ENCODE assay signal across 9 cellular contexts in genomic region chr12:103626498-103626897, GRCh38. TPM values are rescaled to one million over a fixed set of nuclear protein-coding genes. Genes with fewer than 3 reads are reported as not detected.
A peak's percentile ranks its signal among the peaks of the same experiment; 100 is the strongest.
DNase-seq lines count a peak whose midpoint lies in the region; ATAC-seq and TF ChIP-seq lines count a peak whose summit lies in the region.
"Had no signal": no experiment of that assay in that cellular context is flagged by ENCODE, and none has a peak within 500 bp of the region (broad histone marks: within the 10 kb centered on the region; RNA-seq: fewer than 3 reads in every experiment).

No MANE protein-coding gene starts in this region.

- in situ Hi-C loops in mammary epithelial cell (cut with MboI; ENCODE audit: low sequenced_read_pairs in 2 of 2) = no loop called here

- 48% methylated on average over 4 of the region's 4 CpGs for WGBS in mammary epithelial cell (ENCODE audit: low coverage, missing lambda C conversion rate)
- WGBS in right lobe of liver (ENCODE audit: insufficient coverage, low coverage, low lambda C conversion rate, missing lambda C conversion rate) = 44% methylated on average over 4 of the region's 4 CpGs

- intact Hi-C loops in mammary epithelial cell (cut with micrococcal nuclease) (loop anchor here (1.0 to 10.0 kb wide), 2 partner anchors 244 to 478 kb away; no protein-coding TSS in a partner anchor), right lobe of liver (cut with DNase I) (no loop called here)
- intact Hi-C loops in activated T-helper 1 cell treated with anti-CD3 and anti-CD28 coated beads, Interleukin-12 subunit alpha, Interleukin-12 subunit beta, Interleukin-2, Interleukin-4 antibody, amounts not matched to agents 30 ng/mL and 10 ng/mL and 1 ng/mL, durations not matched to agents 14 hours and 24 hours and 36 hours (cut with micrococcal nuclease) = no loop called here

- no peak overlapping the region for H3K4me3 Mint-ChIP-seq in activated T-helper 1 cell treated with anti-CD3 and anti-CD28 coated beads, Interleukin-12 subunit alpha, Interleukin-12 subunit beta, Interleukin-2, Interleukin-4 antibody, amounts not matched to agents 30 ng/mL and 10 ng/mL and 1 ng/mL, durations not matched to agents 14 hours and 24 hours and 36 hours

- H4K20me1 ChIP-seq in Loucy (ENCODE audit: insufficient read depth, low read length, poor library complexity, severe bottlenecking) = no peaks in the 10 kb centered on the region
- H4K20me1 ChIP-seq in mammary epithelial cell (ENCODE audit: insufficient read depth, low read length) = no peaks in the 10 kb centered on the region

- H3K9ac ChIP-seq in Loucy (ENCODE audit: low read depth, low read length, poor library complexity, severe bottlenecking) (no peak overlapping the region), mammary epithelial cell (ENCODE audit: insufficient read depth, low read length) (no peak overlapping the region)

- no peak for TF ChIP-seq POLR2A in right lobe of liver (IDR thresholded peaks at IDR 0.05)

- no peaks in the 10 kb centered on the region for H3K9me3 ChIP-seq in Loucy (ENCODE audit: insufficient read depth, low read depth, low read length)
- H3K9me3 ChIP-seq in mammary epithelial cell (replicated peaks; ENCODE audit: insufficient read depth, low read length) = no peaks in the 10 kb centered on the region
- no peaks in the 10 kb centered on the region for H3K9me3 ChIP-seq in right lobe of liver

- H3K27me3 Mint-ChIP-seq in activated T-helper 1 cell treated with anti-CD3 and anti-CD28 coated beads, Interleukin-12 subunit alpha, Interleukin-12 subunit beta, Interleukin-2, Interleukin-4 antibody, amounts not matched to agents 30 ng/mL and 10 ng/mL and 1 ng/mL, durations not matched to agents 14 hours and 24 hours and 36 hours (ENCODE audit: insufficient read depth) = peaks cover 10% of the 10 kb centered on the region

- dilution Hi-C loops in mammary epithelial cell (cut with HindIII; ENCODE audit: low sequenced_read_pairs) = no loop called here

- no TSS peak for BruUV-seq in mammary epithelial cell (replicated peaks; lab: Mats Ljungman, UMichigan)

- H3K27ac Mint-ChIP-seq in activated T-helper 1 cell treated with anti-CD3 and anti-CD28 coated beads, Interleukin-12 subunit alpha, Interleukin-12 subunit beta, Interleukin-2, Interleukin-4 antibody, amounts not matched to agents 30 ng/mL and 10 ng/mL and 1 ng/mL, durations not matched to agents 14 hours and 24 hours and 36 hours = no peak overlapping the region

- CTCF ChIA-PET in mammary epithelial cell (lab: Charles Lee; ENCODE audit: low non-redundant PET) = no interaction called here

- H3K36me3 ChIP-seq in Loucy (ENCODE audit: insufficient read depth, low read length) (no peaks in the 10 kb centered on the region), mammary epithelial cell (ENCODE audit: insufficient read depth, low read length) (no peaks in the 10 kb centered on the region), right lobe of liver (no peaks in the 10 kb centered on the region)

- no peaks in the 10 kb centered on the region for H3K79me2 ChIP-seq in Loucy (ENCODE audit: insufficient read depth, low read length)
- no peaks in the 10 kb centered on the region for H3K79me2 ChIP-seq in mammary epithelial cell (ENCODE audit: insufficient read depth, low read length)

- H3K4me1 Mint-ChIP-seq in activated T-helper 1 cell treated with anti-CD3 and anti-CD28 coated beads, Interleukin-12 subunit alpha, Interleukin-12 subunit beta, Interleukin-2, Interleukin-4 antibody, amounts not matched to agents 30 ng/mL and 10 ng/mL and 1 ng/mL, durations not matched to agents 14 hours and 24 hours and 36 hours (ENCODE audit: low read depth) = no peaks in the 10 kb centered on the region

- TF ChIP-seq CTCF in AG10803 (conservative IDR thresholded peaks at IDR 0.05; ENCODE audit: low read length) = peak; percentile 46
- 0 out of 2 replicates have a peak, but pooled peaks have one; percentile 9 for TF ChIP-seq CTCF in Loucy (conservative IDR thresholded peaks at IDR 0.05; ENCODE audit: low read length)
- TF ChIP-seq CTCF in mammary epithelial cell (conservative IDR thresholded peaks at IDR 0.05 in 1 of 2, IDR thresholded peaks at IDR 0.05 in 1 of 2; ENCODE audit: extremely low read depth in 1 of 2, insufficient read depth in 1 of 2, low read depth in 1 of 2, low read length in 2 of 2) = peak; percentile 24 to 42
- TF ChIP-seq CTCF in right lobe of liver (IDR thresholded peaks at IDR 0.05) = peak in 3 of 4 donors; percentile 29 to 44 (median 32)
- no peak for TF ChIP-seq CTCF in coronary artery (IDR thresholded peaks at IDR 0.05)

- no peaks in the 10 kb centered on the region for H3K9me3 Mint-ChIP-seq in activated T-helper 1 cell treated with anti-CD3 and anti-CD28 coated beads, Interleukin-12 subunit alpha, Interleukin-12 subunit beta, Interleukin-2, Interleukin-4 antibody, amounts not matched to agents 30 ng/mL and 10 ng/mL and 1 ng/mL, durations not matched to agents 14 hours and 24 hours and 36 hours

- H3K27me3 ChIP-seq in Loucy (ENCODE audit: insufficient read depth, low read length, poor library complexity, severe bottlenecking) (no peaks in the 10 kb centered on the region), mammary epithelial cell (ENCODE audit: insufficient read depth, low read length) (no peaks in the 10 kb centered on the region), right lobe of liver (no peaks in the 10 kb centered on the region)

- H3K4me1 ChIP-seq in Loucy (ENCODE audit: insufficient read depth, low read length, poor library complexity, severe bottlenecking) = no peaks in the 10 kb centered on the region
- H3K4me1 ChIP-seq in mammary epithelial cell (ENCODE audit: insufficient read depth, low read length) = no peaks in the 10 kb centered on the region
- no peaks in the 10 kb centered on the region for H3K4me1 ChIP-seq in right lobe of liver

- no peak overlapping the region for H2AFZ ChIP-seq in Loucy (ENCODE audit: low read length)
- H2AFZ ChIP-seq in mammary epithelial cell (ENCODE audit: low read depth, low read length) = no peak overlapping the region

- H3K27ac ChIP-seq in mammary epithelial cell (ENCODE audit: insufficient read depth, low read depth, low read length) (no peak overlapping the region), right lobe of liver (no peak overlapping the region), coronary artery (no peak overlapping the region)

- no peaks in the 10 kb centered on the region for H3K36me3 Mint-ChIP-seq in activated T-helper 1 cell treated with anti-CD3 and anti-CD28 coated beads, Interleukin-12 subunit alpha, Interleukin-12 subunit beta, Interleukin-2, Interleukin-4 antibody, amounts not matched to agents 30 ng/mL and 10 ng/mL and 1 ng/mL, durations not matched to agents 14 hours and 24 hours and 36 hours (ENCODE audit: low read depth)

- no peaks in the 10 kb centered on the region for H3K9me2 ChIP-seq in Loucy (replicated peaks; ENCODE audit: low read depth, low read length)

- H3K4me2 ChIP-seq in Loucy (ENCODE audit: low read depth, low read length, poor library complexity, severe bottlenecking) = no peak overlapping the region
- H3K4me2 ChIP-seq in mammary epithelial cell (ENCODE audit: insufficient read depth, low read depth, low read length) = no peak overlapping the region

- peak in 3 of 4 donors; percentile 79 to 97 (median 86) for ATAC-seq in right lobe of liver
- ATAC-seq in HG02973 (IDR thresholded peaks at IDR 0.05; ENCODE audit: unreplicated experiment) = no peak

- H3K4me3 ChIP-seq in AG10803 (ENCODE audit: low read length) = no peak overlapping the region
- no peak overlapping the region for H3K4me3 ChIP-seq in Loucy (ENCODE audit: low read length, poor library complexity, severe bottlenecking)
- no peak overlapping the region for H3K4me3 ChIP-seq in mammary epithelial cell (replicated peaks in 1 of 3; ENCODE audit: insufficient read depth in 1 of 3, low read depth in 2 of 3, low read length in 3 of 3)
- H3K4me3 ChIP-seq in right lobe of liver = no peak overlapping the region
- no peak overlapping the region for H3K4me3 ChIP-seq in coronary artery

- H3F3A ChIP-seq in Loucy (ENCODE audit: low read depth) = no peaks in the 10 kb centered on the region

- DNase-seq in AG10803 (ENCODE audit: low read depth) = peak; percentile 50
- peak; percentile 66 for DNase-seq in mammary epithelial cell
- DNase-seq in right lobe of liver = peak in 2 of 3 donors; percentile 42 to 67
- DNase-seq in coronary artery (ENCODE audit: low spot score) = no peak
- no peak for DNase-seq in activated T-helper 1 cell treated with anti-CD3 and anti-CD28 coated beads, Interleukin-12 subunit alpha, Interleukin-12 subunit beta, Interleukin-2, Interleukin-4 antibody, amounts not matched to agents 30 ng/mL and 10 ng/mL and 1 ng/mL, durations not matched to agents 14 hours and 24 hours and 36 hours (ENCODE audit: low spot score)
- DNase-seq in SK-N-DZ (ENCODE audit: low spot score) = no peak
- DNase-seq: NCI-H2171 had no signal

RNA-seq across cellular contexts. Expression of gene STAB2, which starts 39.4 kb away (rescaled TPM):
- under 1 TPM in 1 of 2 donors, not detected in 1; under 0.01 TPM for total RNA-seq in mammary epithelial cell
- polyA plus RNA-seq in mammary epithelial cell = under 0.01 TPM
- polyA minus RNA-seq in mammary epithelial cell = not detected
- 10 to 100 TPM in 4 of 6 experiments, 1 to 10 TPM in 2; 5.5 to 32.2 (median 18.5) TPM for total RNA-seq in right lobe of liver
- total RNA-seq in activated T-helper 1 cell treated with anti-CD3 and anti-CD28 coated beads, Interleukin-12 subunit alpha, Interleukin-12 subunit beta, Interleukin-2, Interleukin-4 antibody, amounts not matched to agents 30 ng/mL and 10 ng/mL and 1 ng/mL, durations not matched to agents 14 hours and 24 hours and 36 hours = not detected in 2 replicates
- not detected in 2 replicates for polyA plus RNA-seq in SK-N-DZ (2014; cell fraction: cytosol; rRNA removed)
- polyA plus RNA-seq in SK-N-DZ (2014; cell fraction: nucleus; rRNA removed) = not detected in 2 replicates

Comparison
In these comparisons a context has a peak if more than half of its experiments do, and no peak if none do; other contexts are left out.
1. DNase-seq: peak in AG10803 (single experiment), mammary epithelial cell (single experiment) and right lobe of liver (2 of 3); none in coronary artery (single experiment), activated T-helper 1 cell treated with anti-CD3 and anti-CD28 coated beads, Interleukin-12 subunit alpha, Interleukin-12 subunit beta, Interleukin-2, Interleukin-4 antibody, amounts not matched to agents 30 ng/mL and 10 ng/mL and 1 ng/mL, durations not matched to agents 14 hours and 24 hours and 36 hours (single experiment) and SK-N-DZ (single experiment).